4 cellular contexts compared by ENCODE assay signal in the genomic region with DNA sequence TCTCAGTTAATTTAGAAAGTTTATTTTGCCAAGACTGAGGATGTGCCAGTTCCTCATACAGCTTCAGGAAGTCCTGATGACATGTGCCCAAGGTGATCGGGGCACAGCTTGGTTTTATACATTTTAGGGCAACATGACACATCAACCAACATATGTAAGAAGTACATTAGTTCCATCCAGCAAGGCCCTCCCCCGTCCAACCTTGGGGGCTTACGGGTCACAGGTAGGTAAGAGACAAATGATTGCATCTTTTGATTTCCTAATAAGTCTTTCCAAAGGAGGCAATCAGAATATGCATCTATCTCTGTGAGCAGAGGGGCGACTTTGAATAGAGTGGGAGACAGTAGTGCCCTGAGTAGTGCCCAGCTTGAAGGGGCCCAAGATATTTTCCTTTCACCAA. TPM values are rescaled to one million over a fixed set of nuclear protein-coding genes. Genes with fewer than 3 reads are reported as not detected.
"Had no signal": no experiment of that assay in that cellular context is flagged by ENCODE, and none has a peak within 500 bp of the region (broad histone marks: within the 10 kb centered on the region; RNA-seq: fewer than 3 reads in every experiment).

No MANE protein-coding gene starts in this region.

- H3K4me3 ChIP-seq: GM12878 had no signal

- DNase-seq: GDM1, GF-D8 had no signal

RNA-seq across cellular contexts. Expression of a gene that starts 19.6 kb away (rescaled TPM):
- total RNA-seq: G401, GM12878 had no signal
